In the genomic region with DNA sequence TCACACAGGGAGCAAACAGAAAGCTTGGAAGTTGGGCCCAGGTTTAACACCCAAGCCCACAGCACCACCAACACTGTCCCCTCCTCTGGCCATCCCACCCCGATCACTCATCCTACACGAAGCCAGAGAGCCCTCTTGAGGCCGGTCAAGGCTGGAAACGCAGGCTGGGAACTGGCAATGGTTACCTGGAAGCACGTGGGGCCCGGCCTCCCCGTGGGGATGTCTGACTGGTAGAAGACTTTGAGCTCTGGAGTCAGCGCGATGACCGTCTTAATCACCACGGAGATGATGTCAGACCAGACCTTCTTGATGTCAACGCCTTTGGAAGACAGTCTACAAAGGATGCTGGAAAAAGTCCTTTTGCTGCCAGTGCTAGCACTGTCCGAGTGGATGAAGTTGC, we compare ENCODE assay signal across 1 cellular context.
A peak's percentile ranks its signal among the peaks of the same experiment; 100 is the strongest.
TF ChIP-seq lines count a peak whose summit lies in the region.

No MANE protein-coding gene starts in this region.

TF ChIP-seq in H1, 55 proteins besides CTCF, POLR2A, EP300 and RAD21 (continued from another document):
- TF ChIP-seq, protein P1, sequence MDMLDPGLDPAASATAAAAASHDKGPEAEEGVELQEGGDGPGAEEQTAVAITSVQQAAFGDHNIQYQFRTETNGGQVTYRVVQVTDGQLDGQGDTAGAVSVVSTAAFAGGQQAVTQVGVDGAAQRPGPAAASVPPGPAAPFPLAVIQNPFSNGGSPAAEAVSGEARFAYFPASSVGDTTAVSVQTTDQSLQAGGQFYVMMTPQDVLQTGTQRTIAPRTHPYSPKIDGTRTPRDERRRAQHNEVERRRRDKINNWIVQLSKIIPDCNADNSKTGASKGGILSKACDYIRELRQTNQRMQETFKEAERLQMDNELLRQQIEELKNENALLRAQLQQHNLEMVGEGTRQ (IDR thresholded peaks at IDR 0.05; ENCODE audit: low read length) = peak; percentile 63
- TF ChIP-seq TEAD4 (IDR thresholded peaks at IDR 0.05; ENCODE audit: low read depth, low read length) = no peak
- TF ChIP-seq HDAC6 (IDR thresholded peaks at IDR 0.05; ENCODE audit: low read depth, low read length) = no peak
- no peak for TF ChIP-seq SUZ12 (IDR thresholded peaks at IDR 0.05; ENCODE audit: low read length)
- TF ChIP-seq, protein P2, sequence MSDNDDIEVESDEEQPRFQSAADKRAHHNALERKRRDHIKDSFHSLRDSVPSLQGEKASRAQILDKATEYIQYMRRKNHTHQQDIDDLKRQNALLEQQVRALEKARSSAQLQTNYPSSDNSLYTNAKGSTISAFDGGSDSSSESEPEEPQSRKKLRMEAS (IDR thresholded peaks at IDR 0.05) = peak; percentile 91
- TF ChIP-seq TBP (IDR thresholded peaks at IDR 0.05; ENCODE audit: low read depth, low read length) = no peak
- no peak for TF ChIP-seq CBX8 (IDR thresholded peaks at IDR 0.05; ENCODE audit: borderline replicate concordance, low read depth, low read length)
- peak; percentile 56 for TF ChIP-seq CREB1 (IDR thresholded peaks at IDR 0.05)
